Comparison of ENCODE assay signal across 8 cellular contexts in genomic region chr2:144659731-144660275, GRCh38.
DNase-seq lines count a peak whose midpoint lies in the region; ATAC-seq and TF ChIP-seq lines count a peak whose summit lies in the region.

No MANE protein-coding gene starts in this region.

- H3K27me3 ChIP-seq in fibroblast of lung (ENCODE audit: control insufficient read depth, insufficient read depth, low read length): no peaks in the 10 kb centered on the region

- peak; percentile 77 for ATAC-seq in HG02588 (IDR thresholded peaks at IDR 0.05; ENCODE audit: unreplicated experiment)
- no peak for ATAC-seq in HG03354 (IDR thresholded peaks at IDR 0.05; ENCODE audit: poor library complexity, severe bottlenecking, unreplicated experiment)
- ATAC-seq in HG03342 (IDR thresholded peaks at IDR 0.05; ENCODE audit: unreplicated experiment): no peak
- no peak for ATAC-seq in HG03469 (IDR thresholded peaks at IDR 0.05; ENCODE audit: unreplicated experiment)

- H3K9ac ChIP-seq in fibroblast of lung (ENCODE audit: insufficient read depth, low read length): no peak overlapping the region

- no peak for TF ChIP-seq CTCF in fibroblast of lung (conservative IDR thresholded peaks at IDR 0.05 in 1 of 2, IDR thresholded peaks at IDR 0.05 in 1 of 2; ENCODE audit: low read depth in 1 of 2, low read length in 2 of 2)

- no peak overlapping the region for H3K27ac ChIP-seq in fibroblast of lung (ENCODE audit: insufficient read depth, low read length)

- DNase-seq in activated CD4-positive, alpha-beta T cell treated with anti-CD3 and anti-CD28 coated beads for 1 hour: peak; percentile 10
- peak; percentile 97 to 99 for DNase-seq in fibroblast of lung (ENCODE audit: low read depth in 2 of 2)
- DNase-seq in stimulated activated CD8-positive, alpha-beta memory T cell treated with anti-CD3 and anti-CD28 coated beads, Interleukin-15, amount 100 ng/mL, for 4 hours (ENCODE audit: low read depth in 2 of 2): peak; percentile 46 to 58
- DNase-seq in dedifferentiated amniotic fluid mesenchymal stem cell (ENCODE audit: extremely low spot score): no peak

- no peaks in the 10 kb centered on the region for H3K9me3 ChIP-seq in fibroblast of lung (ENCODE audit: control insufficient read depth, insufficient read depth, low read depth, low read length)

- H2AFZ ChIP-seq in fibroblast of lung (ENCODE audit: low read length): no peak overlapping the region

- H4K20me1 ChIP-seq in fibroblast of lung (ENCODE audit: control insufficient read depth, extremely low read depth, insufficient read depth, low read length): no peaks in the 10 kb centered on the region

- H3K4me2 ChIP-seq in fibroblast of lung (ENCODE audit: extremely low read depth, insufficient read depth, low read length): no peak overlapping the region

- no peaks in the 10 kb centered on the region for H3K79me2 ChIP-seq in fibroblast of lung (ENCODE audit: control insufficient read depth, insufficient read depth, low read length)

- no peak overlapping the region for H3K4me3 ChIP-seq in fibroblast of lung (replicated peaks in 1 of 4; ENCODE audit: control extremely low read depth in 1 of 4, insufficient read depth in 1 of 4, low read depth in 3 of 4, low read length in 4 of 4)

- no peaks in the 10 kb centered on the region for H3K36me3 ChIP-seq in fibroblast of lung (ENCODE audit: control insufficient read depth, insufficient read depth, low read length)

- no peaks in the 10 kb centered on the region for H3K4me1 ChIP-seq in fibroblast of lung (ENCODE audit: control insufficient read depth, extremely low read depth, insufficient read depth, low read length)
